ENCODE assay signal across 8 cellular contexts in the genomic region with DNA sequence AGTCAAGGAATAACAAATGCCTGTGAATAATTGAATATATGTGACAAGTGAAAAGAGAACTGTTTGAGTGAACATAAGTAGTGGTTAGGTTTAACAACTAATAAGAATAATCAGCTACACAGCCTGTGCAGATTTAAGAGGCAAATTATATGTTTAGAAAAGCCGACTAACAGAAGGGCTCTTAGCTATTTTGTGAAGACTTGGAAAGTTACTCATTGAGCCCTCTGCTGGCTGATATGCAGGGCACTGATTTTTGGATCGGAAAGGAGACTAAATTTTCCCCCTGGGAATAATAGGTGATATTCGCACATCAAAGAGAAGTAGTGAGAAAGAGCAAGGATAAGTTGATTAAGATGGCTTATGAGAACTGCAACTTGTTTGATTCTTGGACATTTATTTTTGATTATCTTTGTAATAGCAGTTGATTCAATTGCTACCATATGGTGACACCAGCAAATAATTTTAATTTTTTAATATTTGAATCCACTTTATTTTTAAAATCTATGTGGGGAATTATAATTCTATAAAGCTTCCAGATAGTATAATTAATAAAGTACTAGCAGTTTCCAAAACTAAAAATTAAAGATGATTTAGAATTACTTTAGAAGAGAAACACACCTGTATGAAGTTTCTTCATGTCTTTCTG.
DNase-seq lines count a peak whose midpoint lies in the region; TF ChIP-seq lines count a peak whose summit lies in the region.

No MANE protein-coding gene starts in this region.

- peak in 3 of 4 experiments; percentile 53 to 59 (median 54) for TF ChIP-seq CTCF in prostate gland (IDR thresholded peaks at IDR 0.05)

- no peak for TF ChIP-seq POLR2A in prostate gland (IDR thresholded peaks at IDR 0.05)

- no peaks in the 10 kb centered on the region for H3K4me1 ChIP-seq in prostate gland (replicated peaks)

- no peaks in the 10 kb centered on the region for H3K36me3 ChIP-seq in prostate gland

- H3K27ac ChIP-seq in prostate gland: no peak overlapping the region

- H3K9me3 ChIP-seq in prostate gland: no peaks in the 10 kb centered on the region

- no peaks in the 10 kb centered on the region for H3K27me3 ChIP-seq in prostate gland (replicated peaks; ENCODE audit: insufficient read depth)

- no peak overlapping the region for H3K4me3 ChIP-seq in prostate gland

- 12% methylated on average over 3 of the region's 3 CpGs for WGBS in prostate gland

- intact Hi-C loops in prostate gland (cut with DNase I): loop anchor here (5.0 to 10.0 kb wide), 2 partner anchors 139 to 181 kb away; no protein-coding TSS in a partner anchor

- DNase-seq in COLO829 (ENCODE audit: low spot score): peak; percentile 22
- DNase-seq in HCEC 1CT: peak; percentile 26
- peak; percentile 42 for DNase-seq in OCI-M1 (lab: John Stamatoyannopoulos, UW)
- peak; percentile 76 for DNase-seq in fibroblast of peridontal ligament (ENCODE audit: extremely low read depth)
- DNase-seq in prostate gland (ENCODE audit: low spot score): no peak
- DNase-seq in T-helper 1 cell: no peak
- no peak for DNase-seq in activated CD4-positive, alpha-beta T cell treated with anti-CD3 and anti-CD28 coated beads, Interleukin-2, amount 50 U/mL, for 4 hours
- DNase-seq in UCSD-AML1 (lab: John Stamatoyannopoulos, UW; ENCODE audit: unreplicated experiment): no peak

Comparison
In these comparisons a context has a peak if more than half of its experiments do, and no peak if none do; other contexts are left out.
1. DNase-seq: peak in COLO829 (single experiment), HCEC 1CT (single experiment), OCI-M1 (single experiment) and fibroblast of peridontal ligament (single experiment); none in prostate gland (single experiment), T-helper 1 cell (0 of 5), activated CD4-positive, alpha-beta T cell treated with anti-CD3 and anti-CD28 coated beads, Interleukin-2, amount 50 U/mL, for 4 hours (0 of 2) and UCSD-AML1 (single experiment).